In genomic region chr4:153488006-153488718, GRCh38 we compare ENCODE assay signal across 1 cellular context.
TF ChIP-seq lines count a peak whose summit lies in the region.

No MANE protein-coding gene starts in this region.

TF ChIP-seq in H1, 55 proteins besides CTCF, POLR2A, EP300 and RAD21 (continued from another document):
- no peak for TF ChIP-seq EGR1 (IDR thresholded peaks at IDR 0.05; ENCODE audit: borderline replicate concordance, low read depth, low read length)
